In genomic region chr15:57865294-57865693, GRCh38 we compare ENCODE assay signal across 11 cellular contexts.
DNase-seq lines count a peak whose midpoint lies in the region; ATAC-seq, FAIRE-seq and TF ChIP-seq lines count a peak whose summit lies in the region.
"Had no signal": no experiment of that assay in that cellular context is flagged by ENCODE, and none has a peak within 500 bp of the region (broad histone marks: within the 10 kb centered on the region; RNA-seq: fewer than 3 reads in every experiment).

No MANE protein-coding gene starts in this region.

- in situ Hi-C loops in brain microvascular endothelial cell (cut with HindIII; ENCODE audit: low pct_ligation_motif_present, low sequenced_read_pairs) = no loop called here

- H3K9me3 ChIP-seq in CD8-positive, alpha-beta T cell (ENCODE audit: low read length) = no peaks in the 10 kb centered on the region
- H3K9me3 ChIP-seq in right lobe of liver = no peaks in the 10 kb centered on the region
- H3K9me3 ChIP-seq: SJSA1 had no signal

- TF ChIP-seq POLR2A in right lobe of liver (IDR thresholded peaks at IDR 0.05) = no peak

- no peak for DNase-seq in CD8-positive, alpha-beta T cell
- DNase-seq in HFFc6 = no peak
- DNase-seq in brain microvascular endothelial cell = no peak
- DNase-seq in right lobe of liver = no peak
- DNase-seq in AG20443 (ENCODE audit: low spot score) = no peak
- no peak for DNase-seq in T-helper 1 cell
- no peak for DNase-seq in urothelium cell line (ENCODE audit: low spot score)
- DNase-seq: activated CD8-positive, alpha-beta memory T cell treated with anti-CD3 and anti-CD28 coated beads, Interleukin-2, amount 10 ng/mL, durations not matched to agents 7 days and 5 days; DMS79 had no signal

- intact Hi-C loops in CD8-positive, alpha-beta T cell (cut with DNase I, micrococcal nuclease) = loop anchor here (5.0 to 10.0 kb wide), 5 partner anchors 130 to 1660 kb away; partner anchors contain the start of gene ALDH1A2 (in 1 of the 2)
- intact Hi-C loops in right lobe of liver (cut with DNase I) = loop anchor here (5.0 to 10.0 kb wide), 2 partner anchors 200 to 202 kb away; partner anchors contain the start of gene ALDH1A2 (in 2 of the 2)

- FAIRE-seq in urothelium cell line (lab: Jason Lieb, UNC) = no peak

- peaks cover 24% of the 10 kb centered on the region for H3K27me3 Mint-ChIP-seq in CD8-positive, alpha-beta T cell (ENCODE audit: low read depth)
- peaks cover 4% of the 10 kb centered on the region for H3K27me3 Mint-ChIP-seq in HFFc6 (ENCODE audit: insufficient read depth)

- no peaks in the 10 kb centered on the region for H3K9me3 Mint-ChIP-seq in CD8-positive, alpha-beta T cell
- peaks cover 6% of the 10 kb centered on the region; the same call in 1 of the 2 replicates for H3K9me3 Mint-ChIP-seq in HFFc6

- WGBS in right lobe of liver (ENCODE audit: insufficient coverage, low coverage, low lambda C conversion rate, missing lambda C conversion rate) = 62% methylated on average over 3 of the region's 3 CpGs

- H3K4me3 ChIP-seq in CD8-positive, alpha-beta T cell (ENCODE audit: low read depth, low read length) = no peak overlapping the region
- no peak overlapping the region for H3K4me3 ChIP-seq in brain microvascular endothelial cell (ENCODE audit: low read depth, low read length)
- H3K4me3 ChIP-seq in right lobe of liver = no peak overlapping the region
- H3K4me3 ChIP-seq: SJSA1 had no signal

- TF ChIP-seq CTCF in CD8-positive, alpha-beta T cell (IDR thresholded peaks at IDR 0.05) = peak; percentile 20
- TF ChIP-seq CTCF in HFFc6 (IDR thresholded peaks at IDR 0.05) (peak; percentile 81), brain microvascular endothelial cell (IDR thresholded peaks at IDR 0.05; ENCODE audit: low read depth, low read length, missing control alignments) (peak; percentile 64), right lobe of liver (IDR thresholded peaks at IDR 0.05) (peak; percentile 34 to 47 (median 44))

- H3K36me3 Mint-ChIP-seq in CD8-positive, alpha-beta T cell = no peaks in the 10 kb centered on the region
- H3K36me3 Mint-ChIP-seq in HFFc6 (ENCODE audit: low read depth) = no peaks in the 10 kb centered on the region
- H3K36me3 Mint-ChIP-seq: activated CD8-positive, alpha-beta memory T cell treated with anti-CD3 and anti-CD28 coated beads, Interleukin-2, amount 10 ng/mL, durations not matched to agents 7 days and 5 days had no signal

- H3K36me3 ChIP-seq in CD8-positive, alpha-beta T cell (ENCODE audit: insufficient read depth, low read length) = no peaks in the 10 kb centered on the region
- H3K36me3 ChIP-seq in brain microvascular endothelial cell (replicated peaks) = no peaks in the 10 kb centered on the region
- H3K36me3 ChIP-seq in right lobe of liver = no peaks in the 10 kb centered on the region
- H3K36me3 ChIP-seq: SJSA1 had no signal

- H3K4me1 Mint-ChIP-seq in CD8-positive, alpha-beta T cell (ENCODE audit: low read depth) = peaks cover 9% of the 10 kb centered on the region
- H3K4me1 Mint-ChIP-seq in HFFc6 (ENCODE audit: low read depth) = peaks cover 13% of the 10 kb centered on the region

- CTCF ChIA-PET in CD8-positive, alpha-beta T cell (lab: Charles Lee) = interaction anchor here (1.3 kb wide), 1 partner anchor 25 kb away, joined by 3 read pairs; no protein-coding TSS in a partner anchor

- no peak overlapping the region for H3K4me3 Mint-ChIP-seq in CD8-positive, alpha-beta T cell
- H3K4me3 Mint-ChIP-seq in HFFc6 = no peak overlapping the region
- H3K4me3 Mint-ChIP-seq: activated CD8-positive, alpha-beta memory T cell treated with anti-CD3 and anti-CD28 coated beads, Interleukin-2, amount 10 ng/mL, durations not matched to agents 7 days and 5 days had no signal

- no peak overlapping the region for H3K27ac Mint-ChIP-seq in CD8-positive, alpha-beta T cell
- no peak overlapping the region for H3K27ac Mint-ChIP-seq in HFFc6
- H3K27ac Mint-ChIP-seq: activated CD8-positive, alpha-beta memory T cell treated with anti-CD3 and anti-CD28 coated beads, Interleukin-2, amount 10 ng/mL, durations not matched to agents 7 days and 5 days had no signal

- H3K27ac ChIP-seq in CD8-positive, alpha-beta T cell (ENCODE audit: low read depth, low read length) = no peak overlapping the region
- H3K27ac ChIP-seq in brain microvascular endothelial cell (no peak overlapping the region), right lobe of liver (no peak overlapping the region)
- H3K27ac ChIP-seq: SJSA1 had no signal

- POLR2A ChIA-PET in CD8-positive, alpha-beta T cell (lab: Charles Lee) = no interaction called here

- ATAC-seq in CD8-positive, alpha-beta T cell = no peak
- ATAC-seq in right lobe of liver (peak in 3 of 4 donors; percentile 29 to 34 (median 34)), GM21390 (IDR thresholded peaks at IDR 0.05; ENCODE audit: unreplicated experiment) (no peak)
- ATAC-seq: activated CD8-positive, alpha-beta memory T cell treated with anti-CD3 and anti-CD28 coated beads, Interleukin-2, amount 10 ng/mL, durations not matched to agents 7 days and 5 days had no signal

- H3K27me3 ChIP-seq in CD8-positive, alpha-beta T cell (ENCODE audit: insufficient read depth, low read length) = peaks cover 4% of the 10 kb centered on the region
- H3K27me3 ChIP-seq in brain microvascular endothelial cell (replicated peaks) (no peaks in the 10 kb centered on the region), right lobe of liver (no peaks in the 10 kb centered on the region)
- H3K27me3 ChIP-seq: SJSA1 had no signal

- H3K4me1 ChIP-seq in CD8-positive, alpha-beta T cell (ENCODE audit: insufficient read depth, low read length) = peaks cover 10% of the 10 kb centered on the region
- H3K4me1 ChIP-seq in right lobe of liver = no peaks in the 10 kb centered on the region
- H3K4me1 ChIP-seq: SJSA1 had no signal

Comparison
In these comparisons a context has a peak if more than half of its experiments do, and no peak if none do; other contexts are left out.
1. ATAC-seq: peak in right lobe of liver (3 of 4); none in CD8-positive, alpha-beta T cell (single experiment) and GM21390 (single experiment).
2. CTCF ChIP-seq: peak in every context shown above with its lines; median percentile 81 in HFFc6; 64 in brain microvascular endothelial cell; 44 in right lobe of liver; 20 in CD8-positive, alpha-beta T cell.